In the genomic region with DNA sequence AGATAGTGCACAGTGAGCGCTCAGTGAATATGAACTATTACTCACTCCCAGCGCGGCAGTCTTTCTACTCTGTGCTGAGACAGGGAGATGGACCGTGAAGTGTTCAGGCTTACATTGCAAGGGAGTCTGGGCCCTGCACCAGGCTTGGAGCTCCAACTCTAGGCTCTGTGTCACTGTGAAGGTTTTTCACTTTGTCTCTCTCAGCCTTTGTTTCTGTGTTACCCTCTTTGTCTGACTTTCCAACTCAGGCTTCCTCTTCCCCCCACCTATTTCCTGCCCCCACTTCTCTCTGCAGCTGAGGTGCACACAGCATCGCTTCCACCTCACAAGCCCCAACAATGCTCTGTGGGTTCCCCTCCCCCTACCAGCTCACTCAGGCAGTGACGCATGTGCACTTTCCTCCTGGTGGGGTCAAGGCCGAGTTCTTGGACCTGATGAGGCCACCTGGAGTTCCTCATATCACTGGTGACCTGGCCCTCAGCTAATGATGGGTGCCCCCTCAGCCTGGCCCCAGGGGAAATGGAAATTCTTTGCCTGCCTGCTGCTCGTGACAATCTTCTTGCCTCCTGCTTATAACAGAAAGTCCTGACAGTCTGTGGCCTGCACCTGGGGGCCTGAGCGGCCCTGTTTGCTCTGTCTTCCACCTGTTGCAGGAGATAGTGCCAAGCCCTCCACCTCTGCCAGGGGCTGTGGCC, we compare ENCODE assay signal across 1 cellular context.
TF ChIP-seq lines count a peak whose summit lies in the region.

No MANE protein-coding gene starts in this region.

TF ChIP-seq in GM23338, 12 proteins besides CTCF, POLR2A, EP300 and RAD21:
- TF ChIP-seq ZNF331 (CRISPR knock-in tag; IDR thresholded peaks at IDR 0.05; ENCODE audit: low read depth) = no peak
- TF ChIP-seq ZNF114 (CRISPR knock-in tag; IDR thresholded peaks at IDR 0.05) = no peak
- TF ChIP-seq CREB1 (CRISPR knock-in tag; IDR thresholded peaks at IDR 0.05; ENCODE audit: low read depth) = no peak
- no peak for TF ChIP-seq EZH2phosphoT487 (IDR thresholded peaks at IDR 0.05; ENCODE audit: unreplicated experiment)
- TF ChIP-seq, protein P1, sequence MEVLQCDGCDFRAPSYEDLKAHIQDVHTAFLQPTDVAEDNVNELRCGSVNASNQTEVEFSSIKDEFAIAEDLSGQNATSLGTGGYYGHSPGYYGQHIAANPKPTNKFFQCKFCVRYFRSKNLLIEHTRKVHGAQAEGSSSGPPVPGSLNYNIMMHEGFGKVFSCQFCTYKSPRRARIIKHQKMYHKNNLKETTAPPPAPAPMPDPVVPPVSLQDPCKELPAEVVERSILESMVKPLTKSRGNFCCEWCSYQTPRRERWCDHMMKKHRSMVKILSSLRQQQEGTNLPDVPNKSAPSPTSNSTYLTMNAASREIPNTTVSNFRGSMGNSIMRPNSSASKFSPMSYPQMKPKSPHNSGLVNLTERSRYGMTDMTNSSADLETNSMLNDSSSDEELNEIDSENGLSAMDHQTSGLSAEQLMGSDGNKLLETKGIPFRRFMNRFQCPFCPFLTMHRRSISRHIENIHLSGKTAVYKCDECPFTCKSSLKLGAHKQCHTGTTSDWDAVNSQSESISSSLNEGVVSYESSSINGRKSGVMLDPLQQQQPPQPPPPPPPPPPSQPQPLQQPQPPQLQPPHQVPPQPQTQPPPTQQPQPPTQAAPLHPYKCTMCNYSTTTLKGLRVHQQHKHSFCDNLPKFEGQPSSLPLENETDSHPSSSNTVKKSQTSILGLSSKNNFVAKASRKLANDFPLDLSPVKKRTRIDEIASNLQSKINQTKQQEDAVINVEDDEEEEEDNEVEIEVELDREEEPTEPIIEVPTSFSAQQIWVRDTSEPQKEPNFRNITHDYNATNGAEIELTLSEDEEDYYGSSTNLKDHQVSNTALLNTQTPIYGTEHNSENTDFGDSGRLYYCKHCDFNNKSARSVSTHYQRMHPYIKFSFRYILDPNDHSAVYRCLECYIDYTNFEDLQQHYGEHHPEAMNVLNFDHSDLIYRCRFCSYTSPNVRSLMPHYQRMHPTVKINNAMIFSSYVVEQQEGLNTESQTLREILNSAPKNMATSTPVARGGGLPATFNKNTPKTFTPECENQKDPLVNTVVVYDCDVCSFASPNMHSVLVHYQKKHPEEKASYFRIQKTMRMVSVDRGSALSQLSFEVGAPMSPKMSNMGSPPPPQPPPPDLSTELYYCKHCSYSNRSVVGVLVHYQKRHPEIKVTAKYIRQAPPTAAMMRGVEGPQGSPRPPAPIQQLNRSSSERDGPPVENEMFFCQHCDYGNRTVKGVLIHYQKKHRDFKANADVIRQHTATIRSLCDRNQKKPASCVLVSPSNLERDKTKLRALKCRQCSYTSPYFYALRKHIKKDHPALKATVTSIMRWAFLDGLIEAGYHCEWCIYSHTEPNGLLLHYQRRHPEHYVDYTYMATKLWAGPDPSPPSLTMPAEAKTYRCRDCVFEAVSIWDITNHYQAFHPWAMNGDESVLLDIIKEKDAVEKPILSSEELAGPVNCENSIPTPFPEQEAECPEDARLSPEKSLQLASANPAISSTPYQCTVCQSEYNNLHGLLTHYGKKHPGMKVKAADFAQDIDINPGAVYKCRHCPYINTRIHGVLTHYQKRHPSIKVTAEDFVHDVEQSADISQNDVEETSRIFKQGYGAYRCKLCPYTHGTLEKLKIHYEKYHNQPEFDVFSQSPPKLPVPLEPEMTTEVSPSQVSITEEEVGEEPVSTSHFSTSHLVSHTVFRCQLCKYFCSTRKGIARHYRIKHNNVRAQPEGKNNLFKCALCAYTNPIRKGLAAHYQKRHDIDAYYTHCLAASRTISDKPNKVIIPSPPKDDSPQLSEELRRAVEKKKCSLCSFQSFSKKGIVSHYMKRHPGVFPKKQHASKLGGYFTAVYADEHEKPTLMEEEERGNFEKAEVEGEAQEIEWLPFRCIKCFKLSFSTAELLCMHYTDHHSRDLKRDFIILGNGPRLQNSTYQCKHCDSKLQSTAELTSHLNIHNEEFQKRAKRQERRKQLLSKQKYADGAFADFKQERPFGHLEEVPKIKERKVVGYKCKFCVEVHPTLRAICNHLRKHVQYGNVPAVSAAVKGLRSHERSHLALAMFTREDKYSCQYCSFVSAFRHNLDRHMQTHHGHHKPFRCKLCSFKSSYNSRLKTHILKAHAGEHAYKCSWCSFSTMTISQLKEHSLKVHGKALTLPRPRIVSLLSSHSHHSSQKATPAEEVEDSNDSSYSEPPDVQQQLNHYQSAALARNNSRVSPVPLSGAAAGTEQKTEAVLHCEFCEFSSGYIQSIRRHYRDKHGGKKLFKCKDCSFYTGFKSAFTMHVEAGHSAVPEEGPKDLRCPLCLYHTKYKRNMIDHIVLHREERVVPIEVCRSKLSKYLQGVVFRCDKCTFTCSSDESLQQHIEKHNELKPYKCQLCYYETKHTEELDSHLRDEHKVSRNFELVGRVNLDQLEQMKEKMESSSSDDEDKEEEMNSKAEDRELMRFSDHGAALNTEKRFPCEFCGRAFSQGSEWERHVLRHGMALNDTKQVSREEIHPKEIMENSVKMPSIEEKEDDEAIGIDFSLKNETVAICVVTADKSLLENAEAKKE (CRISPR knock-in tag; IDR thresholded peaks at IDR 0.05) = no peak
- TF ChIP-seq JUNB (IDR thresholded peaks at IDR 0.05; ENCODE audit: unreplicated experiment) = no peak
- TF ChIP-seq NANOG (IDR thresholded peaks at IDR 0.05; ENCODE audit: borderline replicate concordance) = no peak
- TF ChIP-seq POLR2AphosphoS5 (IDR thresholded peaks at IDR 0.05; ENCODE audit: low read depth) = no peak
- TF ChIP-seq, protein P2, sequence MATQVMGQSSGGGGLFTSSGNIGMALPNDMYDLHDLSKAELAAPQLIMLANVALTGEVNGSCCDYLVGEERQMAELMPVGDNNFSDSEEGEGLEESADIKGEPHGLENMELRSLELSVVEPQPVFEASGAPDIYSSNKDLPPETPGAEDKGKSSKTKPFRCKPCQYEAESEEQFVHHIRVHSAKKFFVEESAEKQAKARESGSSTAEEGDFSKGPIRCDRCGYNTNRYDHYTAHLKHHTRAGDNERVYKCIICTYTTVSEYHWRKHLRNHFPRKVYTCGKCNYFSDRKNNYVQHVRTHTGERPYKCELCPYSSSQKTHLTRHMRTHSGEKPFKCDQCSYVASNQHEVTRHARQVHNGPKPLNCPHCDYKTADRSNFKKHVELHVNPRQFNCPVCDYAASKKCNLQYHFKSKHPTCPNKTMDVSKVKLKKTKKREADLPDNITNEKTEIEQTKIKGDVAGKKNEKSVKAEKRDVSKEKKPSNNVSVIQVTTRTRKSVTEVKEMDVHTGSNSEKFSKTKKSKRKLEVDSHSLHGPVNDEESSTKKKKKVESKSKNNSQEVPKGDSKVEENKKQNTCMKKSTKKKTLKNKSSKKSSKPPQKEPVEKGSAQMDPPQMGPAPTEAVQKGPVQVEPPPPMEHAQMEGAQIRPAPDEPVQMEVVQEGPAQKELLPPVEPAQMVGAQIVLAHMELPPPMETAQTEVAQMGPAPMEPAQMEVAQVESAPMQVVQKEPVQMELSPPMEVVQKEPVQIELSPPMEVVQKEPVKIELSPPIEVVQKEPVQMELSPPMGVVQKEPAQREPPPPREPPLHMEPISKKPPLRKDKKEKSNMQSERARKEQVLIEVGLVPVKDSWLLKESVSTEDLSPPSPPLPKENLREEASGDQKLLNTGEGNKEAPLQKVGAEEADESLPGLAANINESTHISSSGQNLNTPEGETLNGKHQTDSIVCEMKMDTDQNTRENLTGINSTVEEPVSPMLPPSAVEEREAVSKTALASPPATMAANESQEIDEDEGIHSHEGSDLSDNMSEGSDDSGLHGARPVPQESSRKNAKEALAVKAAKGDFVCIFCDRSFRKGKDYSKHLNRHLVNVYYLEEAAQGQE (IDR thresholded peaks at IDR 0.05; ENCODE audit: unreplicated experiment) = no peak
- no peak for TF ChIP-seq EZH2 (IDR thresholded peaks at IDR 0.05; ENCODE audit: low read depth, unreplicated experiment)
- TF ChIP-seq, protein P3, sequence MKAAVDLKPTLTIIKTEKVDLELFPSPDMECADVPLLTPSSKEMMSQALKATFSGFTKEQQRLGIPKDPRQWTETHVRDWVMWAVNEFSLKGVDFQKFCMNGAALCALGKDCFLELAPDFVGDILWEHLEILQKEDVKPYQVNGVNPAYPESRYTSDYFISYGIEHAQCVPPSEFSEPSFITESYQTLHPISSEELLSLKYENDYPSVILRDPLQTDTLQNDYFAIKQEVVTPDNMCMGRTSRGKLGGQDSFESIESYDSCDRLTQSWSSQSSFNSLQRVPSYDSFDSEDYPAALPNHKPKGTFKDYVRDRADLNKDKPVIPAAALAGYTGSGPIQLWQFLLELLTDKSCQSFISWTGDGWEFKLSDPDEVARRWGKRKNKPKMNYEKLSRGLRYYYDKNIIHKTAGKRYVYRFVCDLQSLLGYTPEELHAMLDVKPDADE (IDR thresholded peaks at IDR 0.05) = no peak
- TF ChIP-seq STAT1 (IDR thresholded peaks at IDR 0.05; ENCODE audit: unreplicated experiment) = no peak
